ENCODE assay signal across 11 cellular contexts in genomic region chr4:123340381-123340701, GRCh38. TPM values are rescaled to one million over a fixed set of nuclear protein-coding genes. Genes with fewer than 3 reads are reported as not detected.
DNase-seq lines count a peak whose midpoint lies in the region; ATAC-seq and TF ChIP-seq lines count a peak whose summit lies in the region.
"Had no signal": no experiment of that assay in that cellular context is flagged by ENCODE, and none has a peak within 500 bp of the region (broad histone marks: within the 10 kb centered on the region; RNA-seq: fewer than 3 reads in every experiment).

No MANE protein-coding gene starts in this region.

- no peak for TF ChIP-seq EP300 in transverse colon (IDR thresholded peaks at IDR 0.05; ENCODE audit: low read depth)

- H3K4me1 ChIP-seq in adipocyte (ENCODE audit: control insufficient read depth, insufficient read depth, low read length) (peaks cover 17% of the 10 kb centered on the region), right atrium auricular region (peaks cover 0 to 4% of the 10 kb centered on the region in 2 donors), aorta (ENCODE audit: control insufficient read depth in 1 of 2, insufficient read depth in 2 of 2, low read length in 2 of 2) (no peaks in the 10 kb centered on the region), transverse colon (no peaks in the 10 kb centered on the region)
- H3K4me1 ChIP-seq: colonic mucosa had no signal

- TF ChIP-seq POLR2A in transverse colon (IDR thresholded peaks at IDR 0.05): no peak

- H3K9me3 ChIP-seq in adipocyte (ENCODE audit: control insufficient read depth, low read length): no peaks in the 10 kb centered on the region
- H3K9me3 ChIP-seq in right atrium auricular region: peaks cover 0 to 4% of the 10 kb centered on the region in 2 donors
- no peaks in the 10 kb centered on the region for H3K9me3 ChIP-seq in aorta (ENCODE audit: control insufficient read depth, low read length)
- no peaks in the 10 kb centered on the region for H3K9me3 ChIP-seq in transverse colon
- H3K9me3 ChIP-seq: colonic mucosa had no signal

- in situ Hi-C loops in transverse colon (cut with MboI; ENCODE audit: low pct_ligation_motif_present in 1 of 4, low pct_unique_long_range_greater_than_20kb in 1 of 4, low sequenced_read_pairs in 3 of 4): no loop called here

- WGBS in aorta, 2 donors: 67 to 76% methylated on average over 7 of the region's 7 CpGs
- WGBS in transverse colon (ENCODE audit: low coverage in 1 of 2), 2 donors: 63 to 68% methylated on average over 6 to 7 of the region's 7 CpGs

- H3K27me3 ChIP-seq in adipocyte (replicated peaks; ENCODE audit: control insufficient read depth, insufficient read depth, low read length) (no peaks in the 10 kb centered on the region), right atrium auricular region (no peaks in the 10 kb centered on the region), aorta (ENCODE audit: control insufficient read depth in 1 of 2, insufficient read depth in 2 of 2, low read length in 1 of 2) (no peaks in the 10 kb centered on the region), transverse colon (no peaks in the 10 kb centered on the region)
- H3K27me3 ChIP-seq: colonic mucosa had no signal

- no peak overlapping the region for H3K9ac ChIP-seq in adipocyte (ENCODE audit: low read length)

- H3K27ac ChIP-seq in right atrium auricular region (peak overlapping the region; percentile 71 to 84), aorta (ENCODE audit: low read depth in 1 of 2, low read length in 2 of 2) (no peak overlapping the region), transverse colon (no peak overlapping the region)
- H3K27ac ChIP-seq: colonic mucosa had no signal

- TF ChIP-seq CTCF in right atrium auricular region (IDR thresholded peaks at IDR 0.05) (no peak), transverse colon (IDR thresholded peaks at IDR 0.05) (no peak)

- ATAC-seq in Right ventricle myocardium superior (ENCODE audit: poor library complexity): peak; percentile 29
- ATAC-seq in Right ventricle myocardium inferior: no peak
- peak; percentile 61 for ATAC-seq in aorta (ENCODE audit: low FRiP score)

- intact Hi-C loops in Right ventricle myocardium superior (cut with DNase I) (no loop called here), Right ventricle myocardium inferior (cut with DNase I) (loop anchor here (5.0 kb wide), 1 partner anchor 93 kb away; no protein-coding TSS in a partner anchor), aorta (cut with DNase I) (no loop called here), transverse colon (cut with DNase I; ENCODE audit: low total_unique reads) (no loop called here)

- DNase-seq in Right ventricle myocardium superior: no peak
- DNase-seq in Right ventricle myocardium inferior (ENCODE audit: missing footprints): no peak
- DNase-seq in adipocyte (ENCODE audit: low read depth): peak; percentile 71
- DNase-seq in right atrium auricular region (ENCODE audit: low spot score): no peak
- DNase-seq in aorta: no peak
- DNase-seq in NCI-H446 (lab: John Stamatoyannopoulos, UW): no peak
- no peak for DNase-seq in transverse colon
- DNase-seq in NCI-H1048 (lab: John Stamatoyannopoulos, UW): no peak
- DNase-seq: AML-193, colonic mucosa, NCI-H524 had no signal

- H3K36me3 ChIP-seq in adipocyte (ENCODE audit: control insufficient read depth, insufficient read depth, low read length, severe bottlenecking) (no peaks in the 10 kb centered on the region), right atrium auricular region (no peaks in the 10 kb centered on the region), aorta (ENCODE audit: control insufficient read depth in 1 of 2, insufficient read depth in 2 of 2, low read length in 1 of 2) (no peaks in the 10 kb centered on the region), transverse colon (no peaks in the 10 kb centered on the region)
- H3K36me3 ChIP-seq: colonic mucosa had no signal

- H3K4me3 ChIP-seq in adipocyte (ENCODE audit: low read length) (no peak overlapping the region), right atrium auricular region (no peak overlapping the region), aorta (ENCODE audit: low read length in 2 of 2) (no peak overlapping the region), transverse colon (no peak overlapping the region)
- H3K4me3 ChIP-seq: colonic mucosa had no signal

RNA-seq across cellular contexts. Expression of gene SPRY1, which starts 56.3 kb away (rescaled TPM):
- 37.3 TPM for total RNA-seq in Right ventricle myocardium superior
- 37.0 TPM for total RNA-seq in Right ventricle myocardium inferior
- total RNA-seq in right atrium auricular region: 100 to 1,000 TPM in 1 of 2 donors, 10 to 100 TPM in 1; 50.0 to 118 TPM
- total RNA-seq in aorta: 100 to 1,000 TPM; 209 to 210 TPM
- polyA plus RNA-seq in aorta: 10 to 100 TPM; 21.0 to 92.6 TPM
- total RNA-seq in transverse colon: 10 to 100 TPM; 22.1 to 47.2 (median 33.7) TPM

Comparison
In these comparisons a context has a peak if more than half of its experiments do, and no peak if none do; other contexts are left out.
1. H3K27ac ChIP-seq: peak in right atrium auricular region (2 of 2); none in aorta (0 of 2) and transverse colon (0 of 4).